In the genomic region with DNA sequence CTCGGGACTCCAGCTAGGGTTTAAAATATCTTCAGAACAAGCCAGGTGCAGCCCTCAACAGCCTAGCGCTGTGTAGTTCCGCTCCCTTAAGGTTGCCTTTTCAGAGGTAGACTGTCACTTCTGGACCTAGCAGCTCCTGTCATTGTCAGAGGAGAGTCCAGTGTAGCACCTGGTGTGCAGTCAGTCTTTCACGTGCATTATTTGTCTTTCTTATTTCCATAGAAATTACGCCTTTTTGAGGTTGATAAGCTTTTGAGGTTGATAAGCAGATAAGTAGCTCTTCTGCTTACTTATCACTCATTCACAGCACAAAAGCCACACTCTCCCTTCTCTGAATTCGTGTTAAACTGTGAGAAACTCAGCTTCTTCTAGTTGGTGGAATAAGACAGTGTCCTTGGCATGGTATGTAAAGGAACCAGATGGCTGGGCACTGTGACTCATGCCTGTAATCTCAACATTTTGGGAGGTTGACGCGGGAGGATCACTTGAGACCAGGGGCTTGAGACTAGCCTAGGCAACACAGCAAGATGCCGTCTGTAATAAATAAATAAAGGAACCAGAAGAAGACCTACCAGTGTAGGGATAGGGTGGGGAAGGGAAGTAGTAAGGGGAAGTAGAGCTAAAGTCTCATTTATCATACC, we compare ENCODE assay signal across 1 cellular context.
TF ChIP-seq lines count a peak whose summit lies in the region.

No MANE protein-coding gene starts in this region.

TF ChIP-seq in IMR-90, 13 proteins besides CTCF, POLR2A, EP300 and RAD21:
- no peak for TF ChIP-seq BHLHE40 (IDR thresholded peaks at IDR 0.05; ENCODE audit: low read depth, low read length)
- TF ChIP-seq CEBPB (IDR thresholded peaks at IDR 0.05; ENCODE audit: low read depth, low read length), result no peak
- TF ChIP-seq MXI1 (IDR thresholded peaks at IDR 0.05; ENCODE audit: borderline replicate concordance, low read depth, low read length), result no peak
- no peak for TF ChIP-seq SMC3 (IDR thresholded peaks at IDR 0.05; ENCODE audit: low read depth, low read length)
- no peak for TF ChIP-seq ELK1 (IDR thresholded peaks at IDR 0.05; ENCODE audit: borderline replicate concordance, low read depth, low read length)
- peak; percentile 44; the same call in 1 of the 2 replicates for TF ChIP-seq FOS (IDR thresholded peaks at IDR 0.05; ENCODE audit: low read depth, low read length)
